ENCODE assay signal across 8 cellular contexts in genomic region chr11:20355221-20356219, GRCh38. TPM values are rescaled to one million over a fixed set of nuclear protein-coding genes. Genes with fewer than 3 reads are reported as not detected.
A peak's percentile ranks its signal among the peaks of the same experiment; 100 is the strongest.
DNase-seq lines count a peak whose midpoint lies in the region; ATAC-seq and TF ChIP-seq lines count a peak whose summit lies in the region.

No MANE protein-coding gene starts in this region.

- H3K9me3 ChIP-seq in colonic mucosa: no peaks in the 10 kb centered on the region

- no peak overlapping the region for H3K27ac ChIP-seq in colonic mucosa

- DNase-seq in NCI-H146 (lab: John Stamatoyannopoulos, UW): peak; percentile 39
- no peak for DNase-seq in NCI-H146 treated with DMSO at 0.1 percent for 48 hours (lab: John Stamatoyannopoulos, UW; ENCODE audit: unreplicated experiment)
- DNase-seq in HT-29 (ENCODE audit: low spot score): peak; percentile 68
- peak; percentile 12 for DNase-seq in SKM-1 treated with dmso at 0.1 percent for 144 hours (lab: John Stamatoyannopoulos, UW; ENCODE audit: unreplicated experiment)
- DNase-seq in colonic mucosa: peak; percentile 63
- peak; percentile 35 for DNase-seq in midbrain (lab: John Stamatoyannopoulos, UW)
- DNase-seq in NCI-H1436 treated with DMSO at 0.1 percent for 48 hours (lab: John Stamatoyannopoulos, UW): no peak

- no peak overlapping the region for H3K9ac ChIP-seq in colonic mucosa (ENCODE audit: low read depth in 2 of 2, low read length in 2 of 2)

- intact Hi-C loops in colonic mucosa (cut with DNase I): loop anchor here (10.0 kb wide), 1 partner anchor 801 kb away; no protein-coding TSS in a partner anchor

- H3K36me3 ChIP-seq in colonic mucosa: no peaks in the 10 kb centered on the region

- no peak overlapping the region for H3K4me3 ChIP-seq in colonic mucosa

- no peaks in the 10 kb centered on the region for H3K4me1 ChIP-seq in colonic mucosa

- H3K27me3 ChIP-seq in colonic mucosa: no peaks in the 10 kb centered on the region

- TF ChIP-seq CTCF in colonic mucosa (IDR thresholded peaks at IDR 0.05): peak; percentile 38

- ATAC-seq in GM21526 (IDR thresholded peaks at IDR 0.05; ENCODE audit: low FRiP score, unreplicated experiment): peak; percentile 87

RNA-seq across cellular contexts. Expression of gene HTATIP2, which starts 8.0 kb away (rescaled TPM):
- total RNA-seq in HT-29 (2014; rRNA removed; shearing (Covaris generic)): 75.6 and 84.8 TPM in 2 replicates
- total RNA-seq in colonic mucosa: 100 to 1,000 TPM; 116 to 126 TPM

RNA-seq across cellular contexts. Expression of gene PRMT3, which starts 32.0 kb away (rescaled TPM):
- total RNA-seq in HT-29 (2014; rRNA removed; shearing (Covaris generic)): 28.3 and 33.1 TPM in 2 replicates
- 10 to 100 TPM in 1 of 2 donors, 1 to 10 TPM in 1; 6.2 to 11.0 TPM for total RNA-seq in colonic mucosa

Comparison
In these comparisons a context has a peak if more than half of its experiments do, and no peak if none do; other contexts are left out.
1. DNase-seq: peak in NCI-H146 (single experiment), HT-29 (single experiment), SKM-1 treated with dmso at 0.1 percent for 144 hours (single experiment), colonic mucosa (single experiment) and midbrain (single experiment); none in NCI-H146 treated with DMSO at 0.1 percent for 48 hours (single experiment) and NCI-H1436 treated with DMSO at 0.1 percent for 48 hours (single experiment).